In the genomic region with DNA sequence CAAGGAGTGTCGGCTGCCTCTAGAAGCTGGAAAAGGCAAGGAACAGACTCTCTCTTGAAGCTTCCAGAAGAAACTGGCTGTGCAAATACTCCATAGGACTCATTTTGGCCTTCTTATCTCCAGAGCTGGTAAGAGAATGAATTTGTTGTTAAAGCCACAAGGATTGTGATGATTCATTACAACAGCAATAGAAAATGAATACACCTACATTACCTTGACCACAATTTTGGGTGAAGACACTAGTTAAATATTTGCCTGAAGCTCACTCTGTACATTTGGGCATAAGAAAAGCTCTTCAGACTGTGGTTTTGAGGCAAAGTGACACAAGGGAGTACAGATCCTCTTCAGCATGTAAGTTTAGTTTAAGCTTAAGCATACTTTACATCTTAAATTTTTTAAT, we compare ENCODE assay signal across 15 cellular contexts.
DNase-seq lines count a peak whose midpoint lies in the region; ATAC-seq, FAIRE-seq and TF ChIP-seq lines count a peak whose summit lies in the region.
"Had no signal": no experiment of that assay in that cellular context is flagged by ENCODE, and none has a peak within 500 bp of the region (broad histone marks: within the 10 kb centered on the region; RNA-seq: fewer than 3 reads in every experiment).

No MANE protein-coding gene starts in this region.

- no peaks in the 10 kb centered on the region for H3K4me1 ChIP-seq in H1 (replicated peaks in 1 of 4; ENCODE audit: control insufficient read depth in 3 of 4, insufficient read depth in 4 of 4, low read length in 3 of 4)
- peaks cover 25% of the 10 kb centered on the region for H3K4me1 ChIP-seq in A673 (ENCODE audit: insufficient read depth, low read length, poor library complexity, severe bottlenecking)
- H3K4me1 ChIP-seq in HepG2 (ENCODE audit: insufficient read depth, low read length), result no peaks in the 10 kb centered on the region
- H3K4me1 ChIP-seq: tibial nerve had no signal

- H2BK20ac ChIP-seq in H1 (ENCODE audit: low read length), result no peak overlapping the region

- H3K4me2 ChIP-seq in H1 (ENCODE audit: insufficient read depth in 1 of 2, low read depth in 2 of 2, low read length in 2 of 2), result no peak overlapping the region
- H3K4me2 ChIP-seq in HepG2 (ENCODE audit: low read depth, low read length), result no peak overlapping the region

- no peak overlapping the region for H2BK5ac ChIP-seq in H1 (ENCODE audit: low read depth, low read length)

- DNase-seq in H1 (ENCODE audit: low read depth in 1 of 2, low spot score in 2 of 2) (no peak), A673 (ENCODE audit: low spot score) (no peak), HepG2 (ENCODE audit: low spot score) (no peak), NCI-H2196 treated with DMSO at 0.1 percent for 48 hours (lab: John Stamatoyannopoulos, UW; ENCODE audit: unreplicated experiment) (no peak)
- no peak for DNase-seq in activated T-cell treated with anti-CD3 and anti-CD28 coated beads, Interleukin-2, amount 50 U/mL, for 4 hours
- DNase-seq: activated CD4-positive, alpha-beta T cell treated with anti-CD3 and anti-CD28 coated beads for 4 hours; activated T-cell treated with anti-CD3 and anti-CD28 coated beads, Interleukin-2, amount 50 U/mL, for 1 hour; NCI-H1694; NCI-H524 had no signal

- intact Hi-C loops in A673 (cut with micrococcal nuclease; ENCODE audit: unreplicated experiment), result no loop called here
- intact Hi-C loops in HepG2 (cut with micrococcal nuclease; ENCODE audit: unreplicated experiment), result no loop called here

- no peak overlapping the region for H3K4me3 ChIP-seq in H1 (ENCODE audit: extremely low read depth in 1 of 4, insufficient read depth in 2 of 4, low read depth in 3 of 4, low read length in 4 of 4)
- H3K4me3 ChIP-seq in A673 (ENCODE audit: low read depth, low read length, poor library complexity, severe bottlenecking), result no peak overlapping the region
- no peak overlapping the region for H3K4me3 ChIP-seq in HepG2 (replicated peaks in 1 of 3; ENCODE audit: insufficient read depth in 1 of 3, low read depth in 2 of 3, low read length in 3 of 3)
- H3K4me3 ChIP-seq: tibial nerve had no signal

- no peaks in the 10 kb centered on the region for H3K79me1 ChIP-seq in H1 (ENCODE audit: low read depth, low read length)

- no peaks in the 10 kb centered on the region for H3K79me2 ChIP-seq in H1 (ENCODE audit: control insufficient read depth in 1 of 2, insufficient read depth in 2 of 2, low read length in 2 of 2)
- no peaks in the 10 kb centered on the region for H3K79me2 ChIP-seq in HepG2 (ENCODE audit: insufficient read depth, low read length)

- no peaks in the 10 kb centered on the region for H3K4me1 Mint-ChIP-seq in activated T-cell treated with anti-CD3 and anti-CD28 coated beads, Interleukin-2, amount 50 U/mL, for 4 hours (ENCODE audit: low read depth)

- H4K5ac ChIP-seq in H1 (ENCODE audit: insufficient read length, low read depth, low read length), result no peak overlapping the region

- H3K4me3 Mint-ChIP-seq in activated T-cell treated with anti-CD3 and anti-CD28 coated beads, Interleukin-2, amount 50 U/mL, for 4 hours, result no peak overlapping the region
- H3K4me3 Mint-ChIP-seq: T-helper 2 cell treated with Interferon-gamma antibody and Interleukin-4, amounts not matched to agents 5 μg/mL and 100 μg/mL, for 36 hours had no signal

- peak overlapping the region; percentile 54 for H3K4ac ChIP-seq in H1 (replicated peaks; ENCODE audit: insufficient read length, low read depth, low read length)

- H4K20me1 ChIP-seq in H1 (replicated peaks in 1 of 2; ENCODE audit: control insufficient read depth in 1 of 2, insufficient read depth in 2 of 2, low read length in 2 of 2) (no peaks in the 10 kb centered on the region), HepG2 (ENCODE audit: insufficient read depth, low read length) (no peaks in the 10 kb centered on the region)

- POLR2A ChIA-PET in H1 (lab: Charles Lee; ENCODE audit: partially characterized antibody), result no interaction called here
- POLR2A ChIA-PET in A673 (lab: Charles Lee; ENCODE audit: low non-redundant PET), result no interaction called here
- POLR2A ChIA-PET in HepG2 (lab: Yijun Ruan, JAX), result no interaction called here

- H3K27me3 Mint-ChIP-seq in activated T-cell treated with anti-CD3 and anti-CD28 coated beads, Interleukin-2, amount 50 U/mL, for 4 hours (ENCODE audit: low read depth), result no peaks in the 10 kb centered on the region

- H2BK120ac ChIP-seq in H1 (replicated peaks; ENCODE audit: low read depth, low read length), result no peak overlapping the region

- H2BK12ac ChIP-seq in H1 (ENCODE audit: low read depth, low read length), result no peak overlapping the region

- no peak for TF ChIP-seq CTCF in H1 (IDR thresholded peaks at IDR 0.05; ENCODE audit: control extremely low read depth in 1 of 3, insufficient read depth in 1 of 3, low read depth in 1 of 3, low read length in 3 of 3)
- TF ChIP-seq CTCF in A673 (conservative IDR thresholded peaks at IDR 0.05; ENCODE audit: low read depth, low read length), result no peak
- no peak for TF ChIP-seq CTCF in HepG2 (CRISPR knock-in tag; IDR thresholded peaks at IDR 0.05)

- no peak for FAIRE-seq in H1 (lab: Jason Lieb, UNC)
- no peak for FAIRE-seq in HepG2 (lab: Jason Lieb, UNC)
- FAIRE-seq: H54 had no signal

- H3K27ac ChIP-seq in H1 (ENCODE audit: low read depth, low read length) (no peak overlapping the region), A673 (ENCODE audit: low read depth, low read length, poor library complexity, severe bottlenecking) (no peak overlapping the region), HepG2 (ENCODE audit: extremely low read length, insufficient read depth, low read length) (no peak overlapping the region)
- H3K27ac ChIP-seq: tibial nerve had no signal

- BruUV-seq in A673 (replicated peaks; lab: Mats Ljungman, UMichigan) (no TSS peak), HepG2 (replicated peaks; lab: Mats Ljungman, UMichigan) (no TSS peak)

- H3K36me3 ChIP-seq in H1 (ENCODE audit: control insufficient read depth in 2 of 4, insufficient read depth in 4 of 4, low read length in 3 of 4) (no peaks in the 10 kb centered on the region), A673 (ENCODE audit: insufficient read depth, low read length, poor library complexity, severe bottlenecking) (no peaks in the 10 kb centered on the region), HepG2 (replicated peaks in 1 of 2; ENCODE audit: control insufficient read depth in 1 of 2, insufficient read depth in 2 of 2, low read length in 2 of 2) (no peaks in the 10 kb centered on the region)
- H3K36me3 ChIP-seq: tibial nerve had no signal

- H3K9me3 Mint-ChIP-seq in activated T-cell treated with anti-CD3 and anti-CD28 coated beads, Interleukin-2, amount 50 U/mL, for 4 hours, result peaks cover 4% of the 10 kb centered on the region
- H3K9me3 Mint-ChIP-seq: T-helper 2 cell treated with Interferon-gamma antibody and Interleukin-4, amounts not matched to agents 5 μg/mL and 100 μg/mL, for 36 hours had no signal

- CTCF ChIA-PET in H1 (lab: Charles Lee; ENCODE audit: partially characterized antibody) (no interaction called here), A673 (lab: Charles Lee) (no interaction called here), HepG2 (lab: Yijun Ruan, JAX; ENCODE audit: low intra/inter-chr PET ratio, low total read pairs) (no interaction called here)

- H3K27me3 ChIP-seq in H1 (replicated peaks in 1 of 4; ENCODE audit: control insufficient read depth in 3 of 4, extremely low read depth in 1 of 4, insufficient read depth in 3 of 4, low read length in 3 of 4) (no peaks in the 10 kb centered on the region), A673 (replicated peaks; ENCODE audit: insufficient read depth, low read depth, low read length, poor library complexity) (no peaks in the 10 kb centered on the region), HepG2 (ENCODE audit: control insufficient read depth in 1 of 2, insufficient read depth in 2 of 2, low read length in 2 of 2) (no peaks in the 10 kb centered on the region)
- H3K27me3 ChIP-seq: tibial nerve had no signal

- TF ChIP-seq RAD21 in H1 (IDR thresholded peaks at IDR 0.05 in 1 of 2, conservative IDR thresholded peaks at IDR 0.05 in 1 of 2; ENCODE audit: low read depth in 2 of 2, low read length in 2 of 2) (no peak), HepG2 (CRISPR knock-in tag; IDR thresholded peaks at IDR 0.05) (no peak)

- H4K91ac ChIP-seq in H1 (replicated peaks; ENCODE audit: insufficient read length, low read length), result no peak overlapping the region

- H3K9me3 ChIP-seq in H1 (ENCODE audit: insufficient read depth in 2 of 2, low read depth in 1 of 2, low read length in 1 of 2) (no peaks in the 10 kb centered on the region; a peak in 1 of 4 replicates), A673 (ENCODE audit: low read depth, low read length, poor library complexity, severe bottlenecking) (no peaks in the 10 kb centered on the region), HepG2 (ENCODE audit: low read length) (no peaks in the 10 kb centered on the region)
- H3K9me3 ChIP-seq: tibial nerve had no signal

- in situ Hi-C loops in HepG2 (cut with HindIII; ENCODE audit: extremely low pct_ligation_motif_present, low pct_unique_long_range_greater_than_20kb), result no loop called here

- H2AFZ ChIP-seq in H1 (ENCODE audit: low read length) (no peak overlapping the region), HepG2 (ENCODE audit: low read length) (no peak overlapping the region)

- ATAC-seq in GM18858 (IDR thresholded peaks at IDR 0.05; ENCODE audit: unreplicated experiment) (peak; percentile 73), GM21717 (IDR thresholded peaks at IDR 0.05; ENCODE audit: unreplicated experiment) (peak; percentile 53), HG03439 (IDR thresholded peaks at IDR 0.05; ENCODE audit: unreplicated experiment) (peak; percentile 44), HepG2 (no peak)
- ATAC-seq in activated T-cell treated with anti-CD3 and anti-CD28 coated beads, Interleukin-2, amount 50 U/mL, for 4 hours, result no peak

- no peaks in the 10 kb centered on the region for H3K36me3 Mint-ChIP-seq in activated T-cell treated with anti-CD3 and anti-CD28 coated beads, Interleukin-2, amount 50 U/mL, for 4 hours (ENCODE audit: insufficient read depth)

- no peak overlapping the region for H3K23ac ChIP-seq in H1 (ENCODE audit: insufficient read length)

- TF ChIP-seq POLR2A in H1 (IDR thresholded peaks at IDR 0.05; ENCODE audit: control extremely low read depth in 1 of 2, low read depth in 2 of 2, low read length in 2 of 2), result no peak
- TF ChIP-seq POLR2A in HepG2 (IDR thresholded peaks at IDR 0.05; ENCODE audit: insufficient read depth in 1 of 2, low read depth in 2 of 2, low read length in 2 of 2), result no peak

- no peak overlapping the region for H3K14ac ChIP-seq in H1 (ENCODE audit: insufficient read length)

- no peaks in the 10 kb centered on the region for H3K23me2 ChIP-seq in H1 (ENCODE audit: low read depth, low read length)

- H4K8ac ChIP-seq in H1 (ENCODE audit: extremely low read depth, insufficient read depth, low read length), result no peak overlapping the region

- 96% methylated on average over 1 of the region's 1 CpG; no CpG with 5 or more reads in 1 of the 2 experiments for WGBS in H1 (ENCODE audit: extremely low coverage in 1 of 2, insufficient coverage in 1 of 2, insufficient read length in 1 of 2, insufficient replicate concordance in 2 of 2, low coverage in 1 of 2, low lambda C conversion rate in 2 of 2, missing lambda C conversion rate in 1 of 2), 2 experiments
- 0% methylated on average over 1 of the region's 1 CpG for WGBS in HepG2 (ENCODE audit: low lambda C conversion rate)

- TF ChIP-seq EP300 in H1 (IDR thresholded peaks at IDR 0.05; ENCODE audit: borderline replicate concordance in 1 of 2, low read depth in 2 of 2, low read length in 2 of 2) (no peak), HepG2 (IDR thresholded peaks at IDR 0.05; ENCODE audit: low read depth in 2 of 2, low read length in 2 of 2) (no peak), HepG2 (CRISPR knock-in tag; IDR thresholded peaks at IDR 0.05; ENCODE audit: borderline replicate concordance) (no peak)

- H3K9ac ChIP-seq in H1 (replicated peaks in 1 of 4; ENCODE audit: extremely low read depth in 1 of 4, low read depth in 3 of 4, low read length in 3 of 4) (no peak overlapping the region), HepG2 (ENCODE audit: insufficient read depth, low read depth, low read length) (no peak overlapping the region)

- no peak overlapping the region for H2BK15ac ChIP-seq in H1 (ENCODE audit: low read length)

- no peak overlapping the region for H2AK5ac ChIP-seq in H1 (ENCODE audit: low read depth, low read length)

- H3K56ac ChIP-seq in H1 (replicated peaks; ENCODE audit: insufficient read length, low read depth, low read length), result no peak overlapping the region

- no peak overlapping the region for H3K18ac ChIP-seq in H1 (ENCODE audit: extremely low read depth, low read length)

Comparison
In these comparisons a context has a peak if more than half of its experiments do, and no peak if none do; other contexts are left out.
1. ATAC-seq: peak in GM18858 (single experiment), GM21717 (single experiment) and HG03439 (single experiment); none in HepG2 (single experiment) and activated T-cell treated with anti-CD3 and anti-CD28 coated beads, Interleukin-2, amount 50 U/mL, for 4 hours (0 of 2).